Comparison of ENCODE assay signal across 14 cellular contexts in genomic region chr10:72026251-72026650, GRCh38.
DNase-seq lines count a peak whose midpoint lies in the region; ATAC-seq and TF ChIP-seq lines count a peak whose summit lies in the region.
"Had no signal": no experiment of that assay in that cellular context is flagged by ENCODE, and none has a peak within 500 bp of the region (broad histone marks: within the 10 kb centered on the region; RNA-seq: fewer than 3 reads in every experiment).

No MANE protein-coding gene starts in this region.

- H3K9me3 Mint-ChIP-seq in neural crest cell = no peaks in the 10 kb centered on the region
- no peaks in the 10 kb centered on the region for H3K9me3 Mint-ChIP-seq in activated CD8-positive, alpha-beta T cell treated with anti-CD3 and anti-CD28 coated beads, Interleukin-2, amount 10 ng/mL, durations not matched to agents 7 days and 5 days (ENCODE audit: insufficient read depth)
- H3K9me3 Mint-ChIP-seq: CD8-positive, alpha-beta T cell had no signal

- DNase-seq in neural crest cell (ENCODE audit: low read depth, low spot score) (no peak), globus pallidus (ENCODE audit: low spot score) (no peak)
- no peak for DNase-seq in activated CD8-positive, alpha-beta T cell treated with anti-CD3 and anti-CD28 coated beads, Interleukin-2, amount 10 ng/mL, durations not matched to agents 7 days and 5 days
- DNase-seq: ACHN; CD8-positive, alpha-beta T cell; DND-41; GDM1; NCI-H748 treated with DMSO at 0.1 percent for 48 hours; SIG-M5 had no signal

- no peak for ATAC-seq in activated CD8-positive, alpha-beta T cell treated with anti-CD3 and anti-CD28 coated beads, Interleukin-2, amount 10 ng/mL, durations not matched to agents 7 days and 5 days
- no peak for ATAC-seq in HG02623 (IDR thresholded peaks at IDR 0.05; ENCODE audit: unreplicated experiment)
- ATAC-seq: CD8-positive, alpha-beta T cell had no signal

- H3K4me2 ChIP-seq in BLaER1 treated with 17β-estradiol and CSF1 and Interleukin-3, amounts not matched to agents 10 nM and 100 nM = peak overlapping the region in 8 of 11 experiments; percentile 20 to 54 (median 28); a peak in 14 of 22 replicates

- H3K27ac ChIP-seq in BLaER1 treated with 17β-estradiol and CSF1 and Interleukin-3, amounts not matched to agents 10 nM and 100 nM = no peak overlapping the region
- H3K27ac ChIP-seq in angular gyrus (ENCODE audit: low read depth, low read length) = peak overlapping the region; percentile 48
- peak overlapping the region; percentile 55 for H3K27ac ChIP-seq in temporal lobe (ENCODE audit: low read depth, low read length)

- H3K9me3 ChIP-seq in BLaER1 treated with 17β-estradiol and CSF1 and Interleukin-3, amounts not matched to agents 10 nM and 100 nM (replicated peaks in 1 of 11) = no peaks in the 10 kb centered on the region

- no peak overlapping the region; a peak in 1 of 22 replicates for H3K9ac ChIP-seq in BLaER1 treated with 17β-estradiol and CSF1 and Interleukin-3, amounts not matched to agents 10 nM and 100 nM

- H3K27me3 ChIP-seq in BLaER1 treated with 17β-estradiol and CSF1 and Interleukin-3, amounts not matched to agents 10 nM and 100 nM = no peaks in the 10 kb centered on the region

- CTCF ChIA-PET in activated CD8-positive, alpha-beta T cell treated with anti-CD3 and anti-CD28 coated beads, Interleukin-2, amount 10 ng/mL, durations not matched to agents 7 days and 5 days (lab: Charles Lee) = interaction anchor here (3.9 kb wide), 1 partner anchor 22 kb away, joined by 13 read pairs; no protein-coding TSS in a partner anchor

- H3K27me3 Mint-ChIP-seq in neural crest cell (ENCODE audit: low read depth) = no peaks in the 10 kb centered on the region
- H3K27me3 Mint-ChIP-seq in activated CD8-positive, alpha-beta T cell treated with anti-CD3 and anti-CD28 coated beads, Interleukin-2, amount 10 ng/mL, durations not matched to agents 7 days and 5 days (ENCODE audit: low read depth) = peaks cover 6% of the 10 kb centered on the region

- no peaks in the 10 kb centered on the region for H4K20me1 ChIP-seq in BLaER1 treated with 17β-estradiol and CSF1 and Interleukin-3, amounts not matched to agents 10 nM and 100 nM

- peaks cover 5 to 28% (median 10%) of the 10 kb centered on the region in 10 experiments for H3K4me1 ChIP-seq in BLaER1 treated with 17β-estradiol and CSF1 and Interleukin-3, amounts not matched to agents 10 nM and 100 nM

- H3K36me3 ChIP-seq in BLaER1 treated with 17β-estradiol and CSF1 and Interleukin-3, amounts not matched to agents 10 nM and 100 nM = no peaks in the 10 kb centered on the region

- H3K36me3 Mint-ChIP-seq in neural crest cell (ENCODE audit: low read depth) = no peaks in the 10 kb centered on the region
- no peaks in the 10 kb centered on the region for H3K36me3 Mint-ChIP-seq in activated CD8-positive, alpha-beta T cell treated with anti-CD3 and anti-CD28 coated beads, Interleukin-2, amount 10 ng/mL, durations not matched to agents 7 days and 5 days (ENCODE audit: low read depth)
- H3K36me3 Mint-ChIP-seq: CD8-positive, alpha-beta T cell had no signal

- peak overlapping the region; percentile 6 for H3K27ac Mint-ChIP-seq in neural crest cell (ENCODE audit: unreplicated experiment)
- H3K27ac Mint-ChIP-seq in activated CD8-positive, alpha-beta T cell treated with anti-CD3 and anti-CD28 coated beads, Interleukin-2, amount 10 ng/mL, durations not matched to agents 7 days and 5 days = no peak overlapping the region
- H3K27ac Mint-ChIP-seq: B cell; CD8-positive, alpha-beta T cell had no signal

- no peak overlapping the region for H3K4me3 ChIP-seq in BLaER1 treated with 17β-estradiol and CSF1 and Interleukin-3, amounts not matched to agents 10 nM and 100 nM

- no peak overlapping the region for H3K4me3 Mint-ChIP-seq in neural crest cell
- H3K4me3 Mint-ChIP-seq in activated CD8-positive, alpha-beta T cell treated with anti-CD3 and anti-CD28 coated beads, Interleukin-2, amount 10 ng/mL, durations not matched to agents 7 days and 5 days = no peak overlapping the region
- H3K4me3 Mint-ChIP-seq: B cell; CD8-positive, alpha-beta T cell had no signal

- POLR2A ChIA-PET in activated CD8-positive, alpha-beta T cell treated with anti-CD3 and anti-CD28 coated beads, Interleukin-2, amount 10 ng/mL, durations not matched to agents 7 days and 5 days (lab: Charles Lee) = no interaction called here

- no peak for TF ChIP-seq CTCF in neural crest cell (conservative IDR thresholded peaks at IDR 0.05)

- peaks cover 25% of the 10 kb centered on the region for H3K4me1 Mint-ChIP-seq in neural crest cell
- peaks cover 4% of the 10 kb centered on the region for H3K4me1 Mint-ChIP-seq in activated CD8-positive, alpha-beta T cell treated with anti-CD3 and anti-CD28 coated beads, Interleukin-2, amount 10 ng/mL, durations not matched to agents 7 days and 5 days (ENCODE audit: low read depth)

Comparison
In these comparisons a context has a peak if more than half of its experiments do, and no peak if none do; other contexts are left out.
1. H3K27ac ChIP-seq: peak in angular gyrus (single experiment) and temporal lobe (single experiment); none in BLaER1 treated with 17β-estradiol and CSF1 and Interleukin-3, amounts not matched to agents 10 nM and 100 nM (0 of 11).